ENCODE assay signal across 15 cellular contexts in the genomic region with DNA sequence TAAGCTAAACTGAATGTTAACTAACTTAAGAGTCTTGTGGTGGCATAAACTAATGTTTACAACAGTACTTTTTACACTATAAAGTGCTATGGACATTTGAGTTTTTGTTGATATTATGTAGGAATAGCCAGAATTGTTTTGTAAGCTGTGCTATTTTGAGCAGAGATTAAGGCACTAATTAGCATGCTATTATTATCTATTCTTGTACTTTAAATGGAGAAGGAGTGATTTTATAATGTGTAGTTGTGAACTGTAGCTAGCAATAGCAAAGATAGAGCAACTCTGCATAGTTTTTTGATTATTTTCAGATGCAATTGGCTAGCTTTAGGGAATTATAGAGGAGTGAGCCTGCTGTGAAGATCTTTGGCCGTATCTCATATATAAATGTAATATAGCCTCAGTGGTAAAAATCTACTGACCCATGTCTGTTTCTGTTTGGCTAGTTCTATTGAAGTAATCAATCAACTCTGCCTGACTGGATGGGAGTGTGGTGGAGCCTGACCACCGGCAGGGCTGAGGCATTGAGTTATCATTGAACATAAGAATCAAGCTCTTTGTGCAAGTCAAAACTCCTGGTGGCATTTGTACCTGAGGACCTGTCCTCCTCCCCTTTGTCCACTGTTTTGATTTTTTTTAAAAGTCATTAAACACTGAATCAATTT.
"Had no signal": no experiment of that assay in that cellular context is flagged by ENCODE, and none has a peak within 500 bp of the region (broad histone marks: within the 10 kb centered on the region; RNA-seq: fewer than 3 reads in every experiment).

No MANE protein-coding gene starts in this region.

- H3K27ac ChIP-seq: esophagus muscularis mucosa, gastroesophageal sphincter, ovary had no signal

- H3K9me3 ChIP-seq: esophagus muscularis mucosa, gastroesophageal sphincter, ovary had no signal

- H3K4me2 ChIP-seq: smooth muscle cell had no signal

- H3K4me1 ChIP-seq: esophagus muscularis mucosa, gastroesophageal sphincter had no signal

- DNase-seq: effector memory CD4-positive, alpha-beta T cell; glutamatergic neuron; immature natural killer cell; mammary epithelial cell; naive thymus-derived CD4-positive, alpha-beta T cell; nucleus accumbens; ovary; right cardiac atrium; stimulated activated CD4-positive, alpha-beta T cell treated with anti-CD3 and anti-CD28 coated beads, Interleukin-2, amount 100 ng/mL, for 48 hours; stimulated activated naive CD4-positive, alpha-beta T cell treated with Interleukin-2 at 50 U/mL for 16 hours; trophoblast cell had no signal

- H3K4me1 Mint-ChIP-seq: naive thymus-derived CD4-positive, alpha-beta T cell had no signal

- H3K36me3 ChIP-seq: esophagus muscularis mucosa, gastroesophageal sphincter, ovary had no signal

- ATAC-seq: gastroesophageal sphincter; naive thymus-derived CD4-positive, alpha-beta T cell; right cardiac atrium had no signal

- H3K27ac Mint-ChIP-seq: naive thymus-derived CD4-positive, alpha-beta T cell had no signal

- H3K4me3 ChIP-seq: esophagus muscularis mucosa, gastroesophageal sphincter, ovary, smooth muscle cell had no signal

- H3K9me3 Mint-ChIP-seq: immature natural killer cell had no signal

- H3K4me3 Mint-ChIP-seq: naive thymus-derived CD4-positive, alpha-beta T cell; neural crest cell had no signal

- H3K36me3 Mint-ChIP-seq: naive thymus-derived CD4-positive, alpha-beta T cell had no signal

- H3K27me3 ChIP-seq: esophagus muscularis mucosa, gastroesophageal sphincter, ovary had no signal
